28 cellular contexts compared by ENCODE assay signal in genomic region chr7:36217211-36217960, GRCh38.
DNase-seq lines count a peak whose midpoint lies in the region; ATAC-seq and TF ChIP-seq lines count a peak whose summit lies in the region.
"Had no signal": no experiment of that assay in that cellular context is flagged by ENCODE, and none has a peak within 500 bp of the region (broad histone marks: within the 10 kb centered on the region; RNA-seq: fewer than 3 reads in every experiment).

No MANE protein-coding gene starts in this region.

- H4K91ac ChIP-seq in mesenchymal stem cell (ENCODE audit: low read length) = no peak overlapping the region

- no peaks in the 10 kb centered on the region; the same call in 2 of the 3 replicates for H3K9me3 Mint-ChIP-seq in GM23338
- no peaks in the 10 kb centered on the region for H3K9me3 Mint-ChIP-seq in endodermal cell
- H3K9me3 Mint-ChIP-seq: activated T-cell treated with anti-CD3 and anti-CD28 coated beads, Interleukin-2, amount 50 U/mL, for 72 hours; CD8-positive, alpha-beta T cell; T-cell had no signal

- H3K9me3 ChIP-seq in BLaER1 treated with 17β-estradiol and CSF1 and Interleukin-3, amounts not matched to agents 10 nM and 100 nM (replicated peaks in 1 of 11) = peaks cover 0 to 12% (median 0%) of the 10 kb centered on the region in 11 experiments; a peak in 2 of 22 replicates
- H3K9me3 ChIP-seq in endodermal cell (ENCODE audit: control insufficient read depth, low read length) (no peaks in the 10 kb centered on the region), mesenchymal stem cell (ENCODE audit: control insufficient read depth, low read length) (no peaks in the 10 kb centered on the region)
- H3K9me3 ChIP-seq: A549, psoas muscle, sigmoid colon, SJSA1, tibial nerve had no signal

- TF ChIP-seq CTCF in GM23338 (conservative IDR thresholded peaks at IDR 0.05; ENCODE audit: low read depth in 2 of 2) (no peak), endodermal cell (conservative IDR thresholded peaks at IDR 0.05) (no peak)

- H2AK5ac ChIP-seq in mesenchymal stem cell (ENCODE audit: low read length, severe bottlenecking) = no peak overlapping the region

- H3K4me3 ChIP-seq in BLaER1 treated with 17β-estradiol and CSF1 and Interleukin-3, amounts not matched to agents 10 nM and 100 nM = no peak overlapping the region
- H3K4me3 ChIP-seq in GM23338 = no peak overlapping the region
- no peak overlapping the region for H3K4me3 ChIP-seq in endodermal cell (ENCODE audit: low read length)
- no peak overlapping the region for H3K4me3 ChIP-seq in mesenchymal stem cell (ENCODE audit: insufficient read depth in 1 of 2, low read depth in 1 of 2, low read length in 2 of 2)
- H3K4me3 ChIP-seq: A549, cardiac muscle cell, psoas muscle, sigmoid colon, SJSA1, tibial nerve had no signal

- 96% methylated on average over 4 of the region's 4 CpGs; no CpG with 5 or more reads in 1 of the 2 experiments for WGBS in endodermal cell (ENCODE audit: insufficient coverage in 1 of 2, insufficient read length in 1 of 2), 2 experiments
- 96% methylated on average over 4 of the region's 4 CpGs for WGBS in mesenchymal stem cell

- no peak overlapping the region for H2BK12ac ChIP-seq in mesenchymal stem cell (ENCODE audit: low read length in 2 of 2)

- H3K4me3 Mint-ChIP-seq in GM23338 = no peak overlapping the region
- H3K4me3 Mint-ChIP-seq in endodermal cell = no peak overlapping the region
- H3K4me3 Mint-ChIP-seq: activated T-cell treated with anti-CD3 and anti-CD28 coated beads, Interleukin-2, amount 50 U/mL, for 72 hours; CD8-positive, alpha-beta T cell; T-cell had no signal

- H3K36me3 ChIP-seq in BLaER1 treated with 17β-estradiol and CSF1 and Interleukin-3, amounts not matched to agents 10 nM and 100 nM = peaks cover 0 to 50% (median 0%) of the 10 kb centered on the region in 11 experiments; a peak in 7 of 22 replicates
- H3K36me3 ChIP-seq in GM23338 (ENCODE audit: insufficient read depth) (no peaks in the 10 kb centered on the region), endodermal cell (ENCODE audit: control insufficient read depth, insufficient read depth, low read length) (no peaks in the 10 kb centered on the region), mesenchymal stem cell (ENCODE audit: control insufficient read depth in 1 of 2, insufficient read depth in 2 of 2, low read depth in 1 of 2, low read length in 2 of 2) (no peaks in the 10 kb centered on the region)
- H3K36me3 ChIP-seq: cardiac muscle cell, sigmoid colon, SJSA1, tibial nerve had no signal

- peaks cover 38% of the 10 kb centered on the region for H3K4me1 Mint-ChIP-seq in GM23338
- H3K4me1 Mint-ChIP-seq in endodermal cell = peaks cover 34% of the 10 kb centered on the region
- H3K4me1 Mint-ChIP-seq: T-cell had no signal

- H3K27ac ChIP-seq in BLaER1 treated with 17β-estradiol and CSF1 and Interleukin-3, amounts not matched to agents 10 nM and 100 nM = peak overlapping the region in 5 of 11 experiments; percentile 18 to 62 (median 48); a peak in 7 of 22 replicates
- H3K27ac ChIP-seq in GM23338 (ENCODE audit: low read depth) (no peak overlapping the region), endodermal cell (ENCODE audit: low read depth, low read length) (no peak overlapping the region), mesenchymal stem cell (ENCODE audit: low read length, poor library complexity, severe bottlenecking) (no peak overlapping the region)
- H3K27ac ChIP-seq: A549, cardiac muscle cell, psoas muscle, RWPE1, SJSA1, tibial nerve had no signal

- no peak overlapping the region for H2BK120ac ChIP-seq in mesenchymal stem cell (ENCODE audit: low read depth, low read length)

- H3K4ac ChIP-seq in mesenchymal stem cell (ENCODE audit: low read depth in 1 of 2, low read length in 2 of 2) = no peak overlapping the region

- H3K27ac Mint-ChIP-seq in GM23338 = peak overlapping the region; percentile 23; the same call in 1 of the 2 replicates
- H3K27ac Mint-ChIP-seq in endodermal cell = peak overlapping the region; percentile 6
- H3K27ac Mint-ChIP-seq: activated T-cell treated with anti-CD3 and anti-CD28 coated beads, Interleukin-2, amount 50 U/mL, for 72 hours; CD8-positive, alpha-beta T cell; T-cell had no signal

- no peaks in the 10 kb centered on the region for H3K9me2 ChIP-seq in GM23338 (ENCODE audit: insufficient read depth)

- no peak overlapping the region for H2AFZ ChIP-seq in GM23338
- H2AFZ ChIP-seq in mesenchymal stem cell (ENCODE audit: low read depth, low read length) = no peak overlapping the region

- H3K27me3 Mint-ChIP-seq in GM23338 (ENCODE audit: insufficient read depth, low read depth, poor library complexity) = peaks cover 7% of the 10 kb centered on the region
- H3K27me3 Mint-ChIP-seq in endodermal cell (ENCODE audit: insufficient read depth) = peaks cover 4% of the 10 kb centered on the region
- H3K27me3 Mint-ChIP-seq: T-cell had no signal

- no peak overlapping the region for H3K18ac ChIP-seq in mesenchymal stem cell (ENCODE audit: low read depth in 1 of 2, low read length in 2 of 2)

- H3K36me3 Mint-ChIP-seq in GM23338 (ENCODE audit: low read depth) (peaks cover 6% of the 10 kb centered on the region; the same call in 2 of the 3 replicates), endodermal cell (ENCODE audit: low read depth) (peaks cover 2% of the 10 kb centered on the region)
- H3K36me3 Mint-ChIP-seq: CD8-positive, alpha-beta T cell had no signal

- no peak overlapping the region for H2BK15ac ChIP-seq in mesenchymal stem cell (ENCODE audit: low read depth, poor library complexity, severe bottlenecking)

- H3K27me3 ChIP-seq in BLaER1 treated with 17β-estradiol and CSF1 and Interleukin-3, amounts not matched to agents 10 nM and 100 nM = no peaks in the 10 kb centered on the region
- H3K27me3 ChIP-seq in GM23338 (ENCODE audit: insufficient read depth) (no peaks in the 10 kb centered on the region), endodermal cell (ENCODE audit: control insufficient read depth, insufficient read depth, low read length, poor library complexity, severe bottlenecking) (no peaks in the 10 kb centered on the region), mesenchymal stem cell (ENCODE audit: control insufficient read depth in 1 of 2, insufficient read depth in 1 of 2, low read length in 2 of 2) (peaks cover 0 to 19% of the 10 kb centered on the region in 2 experiments)
- H3K27me3 ChIP-seq: cardiac muscle cell, sigmoid colon, SJSA1, tibial nerve had no signal

- no peaks in the 10 kb centered on the region for H3F3A ChIP-seq in GM23338 (replicated peaks; ENCODE audit: low read depth)

- peak overlapping the region; percentile 4 to 82 (median 41); a peak in 21 of 22 replicates for H3K4me2 ChIP-seq in BLaER1 treated with 17β-estradiol and CSF1 and Interleukin-3, amounts not matched to agents 10 nM and 100 nM
- no peak overlapping the region; the same call in 1 of the 2 replicates for H3K4me2 ChIP-seq in GM23338
- H3K4me2 ChIP-seq in mesenchymal stem cell (ENCODE audit: low read length, poor library complexity, severe bottlenecking) = no peak overlapping the region
- H3K4me2 ChIP-seq: A549 had no signal

- H3K14ac ChIP-seq in mesenchymal stem cell (ENCODE audit: low read length in 2 of 2) = no peak overlapping the region

- DNase-seq in GM23338 (ENCODE audit: low spot score) = no peak
- peak; percentile 86 for DNase-seq in OCI-M1 (lab: John Stamatoyannopoulos, UW)
- peak; percentile 37 for DNase-seq in endodermal cell
- no peak for DNase-seq in mesenchymal stem cell
- no peak for DNase-seq in NCI-H526 (lab: John Stamatoyannopoulos, UW)
- no peak for DNase-seq in anterior cingulate cortex (lab: John Stamatoyannopoulos, UW)
- DNase-seq: activated CD4-positive, alpha-beta T cell treated with anti-CD3 and anti-CD28 coated beads, Interleukin-2, amount 50 U/mL, for 48 hours; activated T-cell treated with anti-CD3 and anti-CD28 coated beads, Interleukin-2, amount 50 U/mL, for 72 hours; CD8-positive, alpha-beta T cell; effector CD4-positive, alpha-beta T cell; mesendoderm; MM.1S; NCI-H1436; NCI-H748 treated with DMSO at 0.1 percent for 48 hours; psoas muscle; sigmoid colon; stimulated activated CD4-positive, alpha-beta T cell treated with anti-CD3 and anti-CD28 coated beads, Interleukin-12 subunit alpha, Interleukin-12 subunit beta, amount 100 ng/mL, for 4 hours; stimulated activated CD4-positive, alpha-beta T cell treated with anti-CD3 and anti-CD28 coated beads, Interleukin-2, amount 100 ng/mL, for 48 hours; T-cell had no signal

- ATAC-seq in GM23338 (no peak), HG03469 (IDR thresholded peaks at IDR 0.05; ENCODE audit: unreplicated experiment) (no peak)
- ATAC-seq: A549; activated CD4-positive, CD25-positive, alpha-beta regulatory T cell treated with anti-CD3 and anti-CD28 coated beads, Interleukin-2, amount 50 U/mL, for 24 hours; activated T-cell treated with anti-CD3 and anti-CD28 coated beads, Interleukin-2, amount 50 U/mL, for 72 hours; CD8-positive, alpha-beta T cell; HCT116; psoas muscle; T-cell had no signal

- no peak overlapping the region for H3K9ac ChIP-seq in BLaER1 treated with 17β-estradiol and CSF1 and Interleukin-3, amounts not matched to agents 10 nM and 100 nM
- H3K9ac ChIP-seq in endodermal cell (ENCODE audit: extremely low read depth, low read length, poor library complexity, severe bottlenecking) (no peak overlapping the region), mesenchymal stem cell (ENCODE audit: low read length) (no peak overlapping the region)

- H4K8ac ChIP-seq in mesenchymal stem cell (ENCODE audit: low read length) = no peak overlapping the region

- peaks cover 27 to 91% (median 34%) of the 10 kb centered on the region in 10 experiments for H3K4me1 ChIP-seq in BLaER1 treated with 17β-estradiol and CSF1 and Interleukin-3, amounts not matched to agents 10 nM and 100 nM
- H3K4me1 ChIP-seq in GM23338 (ENCODE audit: insufficient read depth) (peaks cover 28% of the 10 kb centered on the region), endodermal cell (ENCODE audit: control insufficient read depth, insufficient read depth, low read length) (peaks cover 7% of the 10 kb centered on the region), mesenchymal stem cell (ENCODE audit: control insufficient read depth, insufficient read depth, low read depth, low read length) (peaks cover 4% of the 10 kb centered on the region)
- H3K4me1 ChIP-seq: tibial nerve had no signal

- no peak overlapping the region for H3K23ac ChIP-seq in mesenchymal stem cell (ENCODE audit: low read length in 2 of 2)

- H2BK5ac ChIP-seq in mesenchymal stem cell (ENCODE audit: low read depth, low read length, poor library complexity, severe bottlenecking) = no peak overlapping the region

- H3K79me2 ChIP-seq in GM23338 (replicated peaks; ENCODE audit: insufficient read depth) = no peaks in the 10 kb centered on the region

- no peaks in the 10 kb centered on the region for H3K79me1 ChIP-seq in mesenchymal stem cell (replicated peaks; ENCODE audit: low read length, poor library complexity, severe bottlenecking)

- peaks cover 0 to 29% (median 0%) of the 10 kb centered on the region in 11 experiments; a peak in 2 of 22 replicates for H4K20me1 ChIP-seq in BLaER1 treated with 17β-estradiol and CSF1 and Interleukin-3, amounts not matched to agents 10 nM and 100 nM
- H4K20me1 ChIP-seq in GM23338 (replicated peaks; ENCODE audit: insufficient read depth) = no peaks in the 10 kb centered on the region; the same call in 1 of the 2 replicates

Comparison
In these comparisons a context has a peak if more than half of its experiments do, and no peak if none do; other contexts are left out.
1. H3K4me2 ChIP-seq: peak in BLaER1 treated with 17β-estradiol and CSF1 and Interleukin-3, amounts not matched to agents 10 nM and 100 nM (11 of 11); none in GM23338 (single experiment) and mesenchymal stem cell (single experiment).
2. DNase-seq: peak in OCI-M1 (single experiment) and endodermal cell (single experiment); none in GM23338 (single experiment), mesenchymal stem cell (single experiment), NCI-H526 (0 of 2) and anterior cingulate cortex (0 of 58).